ENCODE assay signal across 27 cellular contexts in the genomic region with DNA sequence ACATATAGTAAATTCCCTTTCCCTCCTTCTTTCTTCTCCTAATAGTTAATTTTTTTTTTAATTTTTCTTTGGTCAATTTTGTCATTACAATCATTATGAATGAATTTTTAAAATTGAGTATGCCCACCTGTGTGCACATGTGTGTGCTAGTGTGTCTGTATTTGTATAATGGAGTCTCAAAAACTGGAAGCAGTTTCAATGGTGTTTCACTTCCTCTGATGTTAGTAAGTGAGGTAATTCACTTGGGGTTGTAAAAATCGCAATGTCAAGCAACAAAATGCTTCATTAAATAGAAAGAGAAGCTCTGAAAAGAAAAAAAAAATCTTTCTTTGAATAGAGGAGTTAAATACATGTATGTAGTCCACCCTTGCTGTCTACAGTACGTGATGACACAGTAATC.
"Had no signal": no experiment of that assay in that cellular context is flagged by ENCODE, and none has a peak within 500 bp of the region (broad histone marks: within the 10 kb centered on the region; RNA-seq: fewer than 3 reads in every experiment).

No MANE protein-coding gene starts in this region.

- H3K4me1 ChIP-seq: ascending aorta, body of pancreas had no signal

- H3K4me3 ChIP-seq: ascending aorta, body of pancreas had no signal

- H3K9me3 ChIP-seq: ascending aorta, body of pancreas had no signal

- FAIRE-seq: bronchial epithelial cell, TTC549 had no signal

- ATAC-seq: activated naive CD4-positive, alpha-beta T cell treated with anti-CD3 and anti-CD28 coated beads, Interleukin-2, amount 50 U/mL, for 72 hours; activated naive CD8-positive, alpha-beta T cell treated with anti-CD3 and anti-CD28 coated beads, Interleukin-2, amount 50 U/mL, for 24 hours; activated T-cell treated with anti-CD3 and anti-CD28 coated beads, Interleukin-2, amount 50 U/mL, for 4 hours; body of pancreas; Panc1; T-helper 17 cell had no signal

- DNase-seq: activated B cell treated with CpG ODN at 0.5 μM for 24 hours; activated CD4-positive, alpha-beta memory T cell treated with anti-CD3 and anti-CD28 coated beads for 36 hours; activated CD4-positive, alpha-beta T cell treated with anti-CD3 and anti-CD28 coated beads for 1 hour; activated CD4-positive, alpha-beta T cell treated with anti-CD3 and anti-CD28 coated beads, Interleukin-2, amount 10 ng/mL, durations not matched to agents 24 days and 14 days; activated CD8-positive, alpha-beta memory T cell treated with anti-CD3 and anti-CD28 coated beads for 24 hours; activated effector memory CD4-positive, alpha-beta T cell treated with anti-CD3 and anti-CD28 coated beads, Interleukin-2, amount 50 U/mL, for 16 hours; activated naive CD4-positive, alpha-beta T cell treated with Interleukin-2 at 50 U/mL for 16 hours; activated naive CD8-positive, alpha-beta T cell treated with anti-CD3 and anti-CD28 coated beads, Interleukin-2, amount 50 U/mL, for 24 hours; activated T-cell treated with anti-CD3 and anti-CD28 coated beads, Interleukin-2, amount 50 U/mL, for 4 hours; amniotic stem cell; body of pancreas; KG1; NCI-H1048; NCI-H146; NCI-H187 treated with DMSO at 0.1 percent for 48 hours; NCI-H2081 treated with DMSO at 0.1 percent for 48 hours; NCI-H446; NCI-H524; Right ventricle myocardium superior; RPMI8226; T-helper 17 cell; T-helper 9 cell had no signal

- H3K36me3 ChIP-seq: ascending aorta had no signal

- H3K27me3 ChIP-seq: ascending aorta, body of pancreas had no signal

- H3K27ac ChIP-seq: ascending aorta, body of pancreas had no signal
